In the genomic region with DNA sequence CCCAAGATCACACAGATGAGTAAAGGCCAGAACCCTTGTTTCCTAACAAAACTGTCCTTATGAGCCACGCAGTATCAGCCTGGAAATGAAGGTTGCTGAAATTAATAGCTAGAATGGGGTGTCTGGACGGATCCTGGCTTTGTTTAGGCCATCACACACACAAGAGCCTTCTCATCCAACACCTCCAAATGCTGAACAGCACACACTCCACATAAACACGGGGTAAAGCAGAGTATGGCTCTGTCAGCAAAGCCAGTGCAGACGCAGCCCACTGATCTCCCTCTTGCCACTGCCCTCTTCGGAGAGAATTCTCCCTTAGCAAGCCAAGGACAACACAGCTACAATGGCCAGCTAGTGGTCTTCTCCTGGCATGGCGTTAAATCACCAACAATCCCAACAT, we compare ENCODE assay signal across 32 cellular contexts.
"Had no signal": no experiment of that assay in that cellular context is flagged by ENCODE, and none has a peak within 500 bp of the region (broad histone marks: within the 10 kb centered on the region; RNA-seq: fewer than 3 reads in every experiment).

No MANE protein-coding gene starts in this region.

- H3K27me3 ChIP-seq: adrenal gland, ascending aorta, body of pancreas, brain microvascular endothelial cell, breast epithelium, cardiac muscle cell had no signal

- H3K9me3 ChIP-seq: adrenal gland, ascending aorta, body of pancreas had no signal

- DNase-seq: activated effector memory CD4-positive, alpha-beta T cell treated with anti-CD3 and anti-CD28 coated beads, Interleukin-2, amount 50 U/mL, for 16 hours; activated effector memory CD4-positive, alpha-beta T cell treated with Interleukin-2 at 50 U/mL for 16 hours; activated gamma-delta T cell; activated gamma-delta T cell treated with Interleukin-2 at 50 U/mL for 16 hours; activated naive CD4-positive, alpha-beta T cell; activated naive CD4-positive, alpha-beta T cell treated with anti-CD3 and anti-CD28 coated beads for 36 hours; activated naive CD4-positive, alpha-beta T cell treated with anti-CD3 and anti-CD28 coated beads, Interleukin-2, amount 10 ng/mL, durations not matched to agents 7 days and 5 days; activated naive CD4-positive, alpha-beta T cell treated with anti-CD3 and anti-CD28 coated beads, Interleukin-2, amount 50 U/mL, for 16 hours; activated naive CD4-positive, alpha-beta T cell treated with Interleukin-2 at 50 U/mL for 16 hours; activated naive CD8-positive, alpha-beta T cell treated with anti-CD3 and anti-CD28 coated beads for 36 hours; activated naive CD8-positive, alpha-beta T cell treated with anti-CD3 and anti-CD28 coated beads, Interleukin-2, amount 10 ng/mL, durations not matched to agents 7 days and 5 days; activated naive CD8-positive, alpha-beta T cell treated with anti-CD3 and anti-CD28 coated beads, Interleukin-2, amount 50 U/mL, for 24 hours; activated T-cell treated with anti-CD3 and anti-CD28 coated beads, Interleukin-2, amount 50 U/mL, for 1 hour; activated T-cell treated with anti-CD3 and anti-CD28 coated beads, Interleukin-2, amount 50 U/mL, for 24 hours; activated T-cell treated with anti-CD3 and anti-CD28 coated beads, Interleukin-2, amount 50 U/mL, for 4 hours; activated T-cell treated with anti-CD3 and anti-CD28 coated beads, Interleukin-2, amount 50 U/mL, for 48 hours; activated T-cell treated with anti-CD3 and anti-CD28 coated beads, Interleukin-2, amount 50 U/mL, for 72 hours; adrenal gland; amniotic stem cell; amygdala; anterior cingulate cortex; aorta; body of pancreas; brain microvascular endothelial cell; caudate nucleus; central memory CD4-positive, alpha-beta T cell; cerebellar nuclear complex had no signal

- H3K36me3 ChIP-seq: adrenal gland, ascending aorta, brain microvascular endothelial cell, breast epithelium, cardiac muscle cell had no signal

- ATAC-seq: activated naive CD4-positive, alpha-beta T cell treated with anti-CD3 and anti-CD28 coated beads, Interleukin-2, amount 50 U/mL, for 72 hours; activated naive CD8-positive, alpha-beta T cell treated with anti-CD3 and anti-CD28 coated beads, Interleukin-2, amount 50 U/mL, for 24 hours; activated T-cell treated with anti-CD3 and anti-CD28 coated beads, Interleukin-2, amount 50 U/mL, for 4 hours; activated T-cell treated with anti-CD3 and anti-CD28 coated beads, Interleukin-2, amount 50 U/mL, for 72 hours; activated T-helper 17 cell treated with anti-CD3 and anti-CD28 coated beads, Interleukin-2, amount 50 U/mL, for 72 hours; body of pancreas had no signal

- H3K4me3 ChIP-seq: adrenal gland, ascending aorta, body of pancreas, breast epithelium, cardiac muscle cell had no signal

- H3K4me1 ChIP-seq: adrenal gland, ascending aorta, body of pancreas, breast epithelium had no signal

- H3K27ac ChIP-seq: adrenal gland, ascending aorta, body of pancreas, brain microvascular endothelial cell, breast epithelium, cardiac muscle cell had no signal
